ENCODE assay signal across 23 cellular contexts in the genomic region with DNA sequence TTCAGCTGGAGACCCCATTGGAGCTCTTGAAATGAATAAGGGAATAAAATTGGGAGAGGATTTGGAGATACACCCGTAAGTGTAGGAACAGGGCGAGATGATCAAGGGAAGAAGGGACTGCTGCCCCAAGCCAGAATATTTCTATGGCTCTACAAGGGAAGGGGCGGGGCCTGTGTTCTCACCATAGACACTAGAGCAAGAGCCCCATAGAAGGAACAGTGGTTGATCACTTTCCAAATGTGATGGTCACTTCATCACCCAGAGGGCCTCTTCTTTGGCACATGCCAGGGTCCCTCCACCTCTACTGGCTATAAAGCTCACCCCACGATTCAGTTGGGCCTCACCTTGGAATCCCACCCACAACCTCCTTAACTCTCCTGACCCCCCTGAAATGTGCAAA. TPM values are rescaled to one million over a fixed set of nuclear protein-coding genes. Genes with fewer than 3 reads are reported as not detected.
A peak's percentile ranks its signal among the peaks of the same experiment; 100 is the strongest.
DNase-seq lines count a peak whose midpoint lies in the region; ATAC-seq and TF ChIP-seq lines count a peak whose summit lies in the region.
"Had no signal": no experiment of that assay in that cellular context is flagged by ENCODE, and none has a peak within 500 bp of the region (broad histone marks: within the 10 kb centered on the region; RNA-seq: fewer than 3 reads in every experiment).

No MANE protein-coding gene starts in this region.

- H3K4me3 ChIP-seq in iPS DF 6.9 (ENCODE audit: low read length): no peak overlapping the region
- H3K4me3 ChIP-seq: GM23248, upper lobe of right lung had no signal

- H3K27ac Mint-ChIP-seq in WTC11: peak overlapping the region; percentile 100
- no peak overlapping the region for H3K27ac Mint-ChIP-seq in activated CD4-positive, alpha-beta memory T cell treated with anti-CD3 and anti-CD28 coated beads, Interleukin-2, amount 10 ng/mL, durations not matched to agents 7 days and 5 days
- H3K27ac Mint-ChIP-seq: CD4-positive, alpha-beta memory T cell; naive B cell had no signal

- WGBS in iPS DF 6.9 (ENCODE audit: insufficient coverage, insufficient read length): no CpG with 5 or more reads among the region's 4 CpGs

- H3K27me3 ChIP-seq in iPS DF 6.9 (ENCODE audit: control insufficient read depth, insufficient read depth, low read length): no peaks in the 10 kb centered on the region
- H3K27me3 ChIP-seq: upper lobe of right lung had no signal

- H3K4me3 Mint-ChIP-seq in WTC11: peak overlapping the region; percentile 51
- no peak overlapping the region for H3K4me3 Mint-ChIP-seq in activated CD4-positive, alpha-beta memory T cell treated with anti-CD3 and anti-CD28 coated beads, Interleukin-2, amount 10 ng/mL, durations not matched to agents 7 days and 5 days
- H3K4me3 Mint-ChIP-seq: activated T-cell treated with anti-CD3 and anti-CD28 coated beads, Interleukin-2, amount 50 U/mL, for 4 hours; CD4-positive, alpha-beta memory T cell; naive B cell had no signal

- H3K27ac ChIP-seq in C4-2B (peak overlapping the region; percentile 63), iPS DF 6.9 (ENCODE audit: low read length) (peak overlapping the region; percentile 79)
- H3K27ac ChIP-seq: GM23248, parathyroid adenoma, upper lobe of right lung had no signal

- no peak for DNase-seq in WTC11 (ENCODE audit: low spot score)
- no peak for DNase-seq in iPS DF 6.9 (ENCODE audit: low read depth, low spot score)
- DNase-seq in pons (ENCODE audit: low spot score): peak; percentile 32
- no peak for DNase-seq in NOMO-1 treated with DMSO at 0.1 percent for 48 hours (lab: John Stamatoyannopoulos, UW; ENCODE audit: unreplicated experiment)
- DNase-seq in activated CD4-positive, alpha-beta memory T cell treated with anti-CD3 and anti-CD28 coated beads, Interleukin-2, amount 10 ng/mL, durations not matched to agents 7 days and 5 days: no peak
- no peak for DNase-seq in NCI-H146 treated with DMSO at 0.1 percent for 48 hours (lab: John Stamatoyannopoulos, UW; ENCODE audit: unreplicated experiment)
- DNase-seq: 8988T; activated CD4-positive, alpha-beta T cell treated with anti-CD3 and anti-CD28 coated beads for 48 hours; activated naive CD4-positive, alpha-beta T cell; activated T-cell treated with anti-CD3 and anti-CD28 coated beads, Interleukin-2, amount 50 U/mL, for 4 hours; CD4-positive, alpha-beta memory T cell; DMS153; GM23248; MV-4-11; naive B cell; NCI-H1694; NCI-H2171 treated with DMSO at 0.1 percent for 48 hours; RPMI8226; T-helper 2 cell; upper lobe of right lung had no signal

- no peaks in the 10 kb centered on the region for H3K9me3 ChIP-seq in iPS DF 6.9 (ENCODE audit: control insufficient read depth, insufficient read depth, low read length)
- H3K9me3 ChIP-seq: upper lobe of right lung had no signal

- H3K27me3 Mint-ChIP-seq in WTC11 (ENCODE audit: low read depth): no peaks in the 10 kb centered on the region
- no peaks in the 10 kb centered on the region for H3K27me3 Mint-ChIP-seq in activated CD4-positive, alpha-beta memory T cell treated with anti-CD3 and anti-CD28 coated beads, Interleukin-2, amount 10 ng/mL, durations not matched to agents 7 days and 5 days
- H3K27me3 Mint-ChIP-seq: naive B cell had no signal

- peaks cover 44% of the 10 kb centered on the region for H3K36me3 Mint-ChIP-seq in WTC11
- H3K36me3 Mint-ChIP-seq in activated CD4-positive, alpha-beta memory T cell treated with anti-CD3 and anti-CD28 coated beads, Interleukin-2, amount 10 ng/mL, durations not matched to agents 7 days and 5 days (ENCODE audit: low read depth): no peaks in the 10 kb centered on the region
- H3K36me3 Mint-ChIP-seq: CD4-positive, alpha-beta memory T cell; naive B cell had no signal

- CTCF ChIA-PET in WTC11 (lab: Charles Lee): no interaction called here
- CTCF ChIA-PET in activated CD4-positive, alpha-beta memory T cell treated with anti-CD3 and anti-CD28 coated beads, Interleukin-2, amount 10 ng/mL, durations not matched to agents 7 days and 5 days (lab: Charles Lee): no interaction called here

- peaks cover 92% of the 10 kb centered on the region for H3K4me1 Mint-ChIP-seq in WTC11
- no peaks in the 10 kb centered on the region for H3K4me1 Mint-ChIP-seq in activated CD4-positive, alpha-beta memory T cell treated with anti-CD3 and anti-CD28 coated beads, Interleukin-2, amount 10 ng/mL, durations not matched to agents 7 days and 5 days
- H3K4me1 Mint-ChIP-seq: CD4-positive, alpha-beta memory T cell; naive B cell had no signal

- no peaks in the 10 kb centered on the region for H3K9me3 Mint-ChIP-seq in WTC11
- H3K9me3 Mint-ChIP-seq in activated CD4-positive, alpha-beta memory T cell treated with anti-CD3 and anti-CD28 coated beads, Interleukin-2, amount 10 ng/mL, durations not matched to agents 7 days and 5 days: no peaks in the 10 kb centered on the region
- H3K9me3 Mint-ChIP-seq: activated T-cell treated with anti-CD3 and anti-CD28 coated beads, Interleukin-2, amount 50 U/mL, for 4 hours; CD4-positive, alpha-beta memory T cell; naive B cell had no signal

- POLR2A ChIA-PET in WTC11 (lab: Charles Lee): interaction anchor here (1.1 kb wide), 1 partner anchor 22 kb away, joined by 4 read pairs; no protein-coding TSS in a partner anchor
- POLR2A ChIA-PET in activated CD4-positive, alpha-beta memory T cell treated with anti-CD3 and anti-CD28 coated beads, Interleukin-2, amount 10 ng/mL, durations not matched to agents 7 days and 5 days (lab: Charles Lee): no interaction called here

- ATAC-seq in WTC11: no peak
- no peak for ATAC-seq in GM19328 (IDR thresholded peaks at IDR 0.05; ENCODE audit: unreplicated experiment)
- ATAC-seq: activated T-cell treated with anti-CD3 and anti-CD28 coated beads, Interleukin-2, amount 50 U/mL, for 4 hours; upper lobe of right lung had no signal

- peaks cover 7% of the 10 kb centered on the region; the same call in 1 of the 2 replicates for H3K36me3 ChIP-seq in iPS DF 6.9 (ENCODE audit: control insufficient read depth, insufficient read depth, low read length)
- H3K36me3 ChIP-seq: upper lobe of right lung had no signal

- H3K4me1 ChIP-seq in iPS DF 6.9 (ENCODE audit: control insufficient read depth, insufficient read depth, low read length): peaks cover 13% of the 10 kb centered on the region
- H3K4me1 ChIP-seq: upper lobe of right lung had no signal

- TF ChIP-seq CTCF in C4-2B (conservative IDR thresholded peaks at IDR 0.05) (no peak), WTC11 (IDR thresholded peaks at IDR 0.05) (no peak)

TF ChIP-seq in WTC11, 78 proteins besides CTCF, POLR2A, EP300 and RAD21 (continues in another document):
- TF ChIP-seq, protein P1, sequence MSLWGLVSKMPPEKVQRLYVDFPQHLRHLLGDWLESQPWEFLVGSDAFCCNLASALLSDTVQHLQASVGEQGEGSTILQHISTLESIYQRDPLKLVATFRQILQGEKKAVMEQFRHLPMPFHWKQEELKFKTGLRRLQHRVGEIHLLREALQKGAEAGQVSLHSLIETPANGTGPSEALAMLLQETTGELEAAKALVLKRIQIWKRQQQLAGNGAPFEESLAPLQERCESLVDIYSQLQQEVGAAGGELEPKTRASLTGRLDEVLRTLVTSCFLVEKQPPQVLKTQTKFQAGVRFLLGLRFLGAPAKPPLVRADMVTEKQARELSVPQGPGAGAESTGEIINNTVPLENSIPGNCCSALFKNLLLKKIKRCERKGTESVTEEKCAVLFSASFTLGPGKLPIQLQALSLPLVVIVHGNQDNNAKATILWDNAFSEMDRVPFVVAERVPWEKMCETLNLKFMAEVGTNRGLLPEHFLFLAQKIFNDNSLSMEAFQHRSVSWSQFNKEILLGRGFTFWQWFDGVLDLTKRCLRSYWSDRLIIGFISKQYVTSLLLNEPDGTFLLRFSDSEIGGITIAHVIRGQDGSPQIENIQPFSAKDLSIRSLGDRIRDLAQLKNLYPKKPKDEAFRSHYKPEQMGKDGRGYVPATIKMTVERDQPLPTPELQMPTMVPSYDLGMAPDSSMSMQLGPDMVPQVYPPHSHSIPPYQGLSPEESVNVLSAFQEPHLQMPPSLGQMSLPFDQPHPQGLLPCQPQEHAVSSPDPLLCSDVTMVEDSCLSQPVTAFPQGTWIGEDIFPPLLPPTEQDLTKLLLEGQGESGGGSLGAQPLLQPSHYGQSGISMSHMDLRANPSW (CRISPR knock-in tag; conservative IDR thresholded peaks at IDR 0.05; ENCODE audit: low read depth): no peak
- TF ChIP-seq ZBTB43 (CRISPR knock-in tag; IDR thresholded peaks at IDR 0.05) (no peak), GRHL2 (CRISPR knock-in tag; IDR thresholded peaks at IDR 0.05; ENCODE audit: insufficient replicate concordance, severe bottlenecking) (no peak), ZNF416 (CRISPR knock-in tag; IDR thresholded peaks at IDR 0.05) (no peak), NFYB (CRISPR knock-in tag; conservative IDR thresholded peaks at IDR 0.05; ENCODE audit: low read depth) (no peak)
- TF ChIP-seq, protein P2, sequence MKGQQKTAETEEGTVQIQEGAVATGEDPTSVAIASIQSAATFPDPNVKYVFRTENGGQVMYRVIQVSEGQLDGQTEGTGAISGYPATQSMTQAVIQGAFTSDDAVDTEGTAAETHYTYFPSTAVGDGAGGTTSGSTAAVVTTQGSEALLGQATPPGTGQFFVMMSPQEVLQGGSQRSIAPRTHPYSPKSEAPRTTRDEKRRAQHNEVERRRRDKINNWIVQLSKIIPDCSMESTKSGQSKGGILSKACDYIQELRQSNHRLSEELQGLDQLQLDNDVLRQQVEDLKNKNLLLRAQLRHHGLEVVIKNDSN (CRISPR knock-in tag; IDR thresholded peaks at IDR 0.05): no peak

RNA-seq across cellular contexts. Expression of gene GPRC5B, which starts 25.0 kb away (rescaled TPM):
- 104 to 107 TPM (median 105 TPM) in 3 replicates for total RNA-seq in WTC11 (2021)
- total RNA-seq in activated CD4-positive, alpha-beta memory T cell treated with anti-CD3 and anti-CD28 coated beads, Interleukin-2, amount 10 ng/mL, durations not matched to agents 7 days and 5 days: under 1 TPM in 1 of 2 experiments, not detected in 1; 0.18 TPM
- total RNA-seq: CD4-positive, alpha-beta memory T cell; GM23248 had no signal

Comparison
In these comparisons a context has a peak if more than half of its experiments do, and no peak if none do; other contexts are left out.
1. RNA of gene GPRC5B, which starts 25.0 kb away (total RNA-seq): 104 to 107 TPM in WTC11; 0.18 TPM in activated CD4-positive, alpha-beta memory T cell treated with anti-CD3 and anti-CD28 coated beads, Interleukin-2, amount 10 ng/mL, durations not matched to agents 7 days and 5 days; every median in the first group is over 10 times any median in the second.